Comparison of ENCODE assay signal across 22 cellular contexts in genomic region chr12:20283467-20283866, GRCh38.
A peak's percentile ranks its signal among the peaks of the same experiment; 100 is the strongest.
DNase-seq lines count a peak whose midpoint lies in the region; ATAC-seq and TF ChIP-seq lines count a peak whose summit lies in the region.
"Had no signal": no experiment of that assay in that cellular context is flagged by ENCODE, and none has a peak within 500 bp of the region (broad histone marks: within the 10 kb centered on the region; RNA-seq: fewer than 3 reads in every experiment).

No MANE protein-coding gene starts in this region.

- intact Hi-C loops in CD8-positive, alpha-beta T cell (cut with DNase I, micrococcal nuclease) = no loop called here
- intact Hi-C loops in vagina (cut with DNase I) = no loop called here

- H3K36me3 Mint-ChIP-seq in WTC11 (peaks cover 5% of the 10 kb centered on the region; the same call in 1 of the 2 replicates), endodermal cell (ENCODE audit: low read depth) (no peaks in the 10 kb centered on the region)
- H3K36me3 Mint-ChIP-seq in CD8-positive, alpha-beta T cell = no peaks in the 10 kb centered on the region
- H3K36me3 Mint-ChIP-seq: CD14-positive monocyte had no signal

- H3K27me3 ChIP-seq in endodermal cell (ENCODE audit: control insufficient read depth, insufficient read depth, low read length, poor library complexity, severe bottlenecking) (no peaks in the 10 kb centered on the region), smooth muscle cell (ENCODE audit: low read depth) (no peaks in the 10 kb centered on the region), vagina (no peaks in the 10 kb centered on the region)
- H3K27me3 ChIP-seq in CD8-positive, alpha-beta T cell (ENCODE audit: insufficient read depth, low read length) = no peaks in the 10 kb centered on the region
- H3K27me3 ChIP-seq: BE2C; BLaER1 treated with 17β-estradiol and CSF1 and Interleukin-3, amounts not matched to agents 10 nM and 100 nM had no signal

- H3K36me3 ChIP-seq in endodermal cell (ENCODE audit: control insufficient read depth, insufficient read depth, low read length) = no peaks in the 10 kb centered on the region
- no peaks in the 10 kb centered on the region for H3K36me3 ChIP-seq in smooth muscle cell (ENCODE audit: low read depth)
- H3K36me3 ChIP-seq in CD8-positive, alpha-beta T cell (ENCODE audit: insufficient read depth, low read length) = no peaks in the 10 kb centered on the region
- H3K36me3 ChIP-seq in vagina = no peaks in the 10 kb centered on the region
- H3K36me3 ChIP-seq: BE2C; BLaER1 treated with 17β-estradiol and CSF1 and Interleukin-3, amounts not matched to agents 10 nM and 100 nM had no signal

- H3K9ac ChIP-seq in endodermal cell (ENCODE audit: extremely low read depth, low read length, poor library complexity, severe bottlenecking) = no peak overlapping the region
- no peak overlapping the region for H3K9ac ChIP-seq in smooth muscle cell (ENCODE audit: low read depth)
- H3K9ac ChIP-seq: BLaER1 treated with 17β-estradiol and CSF1 and Interleukin-3, amounts not matched to agents 10 nM and 100 nM had no signal

- ATAC-seq in WTC11 (peak; percentile 66), GM18873 (IDR thresholded peaks at IDR 0.05; ENCODE audit: low FRiP score, unreplicated experiment) (no peak)
- no peak for ATAC-seq in CD8-positive, alpha-beta T cell

- H4K20me1 ChIP-seq in smooth muscle cell (ENCODE audit: low read depth) = no peaks in the 10 kb centered on the region
- H4K20me1 ChIP-seq: BLaER1 treated with 17β-estradiol and CSF1 and Interleukin-3, amounts not matched to agents 10 nM and 100 nM had no signal

- H2AFZ ChIP-seq in smooth muscle cell (ENCODE audit: low read depth) = no peak overlapping the region

- no peak for TF ChIP-seq CTCF in WTC11 (IDR thresholded peaks at IDR 0.05)
- TF ChIP-seq CTCF in endodermal cell (conservative IDR thresholded peaks at IDR 0.05) = no peak
- no peak for TF ChIP-seq CTCF in smooth muscle cell (IDR thresholded peaks at IDR 0.05; ENCODE audit: borderline replicate concordance, insufficient read depth, poor library complexity, severe bottlenecking)
- TF ChIP-seq CTCF in CD8-positive, alpha-beta T cell (IDR thresholded peaks at IDR 0.05) = no peak
- no peak for TF ChIP-seq CTCF in vagina (IDR thresholded peaks at IDR 0.05)

- H3K79me2 ChIP-seq in smooth muscle cell (ENCODE audit: low read depth) = no peaks in the 10 kb centered on the region

- H3K27ac Mint-ChIP-seq in WTC11 (no peak overlapping the region), endodermal cell (peak overlapping the region; percentile 40)
- no peak overlapping the region for H3K27ac Mint-ChIP-seq in CD8-positive, alpha-beta T cell
- H3K27ac Mint-ChIP-seq: CD4-positive, alpha-beta T cell had no signal

- H3K27ac ChIP-seq in endodermal cell (ENCODE audit: low read depth, low read length) (no peak overlapping the region), smooth muscle cell (ENCODE audit: low read depth) (no peak overlapping the region), vagina (no peak overlapping the region)
- H3K27ac ChIP-seq in CD8-positive, alpha-beta T cell (ENCODE audit: low read depth, low read length) = no peak overlapping the region
- H3K27ac ChIP-seq: BLaER1 treated with 17β-estradiol and CSF1 and Interleukin-3, amounts not matched to agents 10 nM and 100 nM had no signal

- H3K9me3 Mint-ChIP-seq in WTC11 = peaks cover 23% of the 10 kb centered on the region
- peaks cover 4% of the 10 kb centered on the region for H3K9me3 Mint-ChIP-seq in endodermal cell
- peaks cover 4% of the 10 kb centered on the region for H3K9me3 Mint-ChIP-seq in CD8-positive, alpha-beta T cell
- H3K9me3 Mint-ChIP-seq: CD4-positive, alpha-beta T cell had no signal

- no peaks in the 10 kb centered on the region for H3F3A ChIP-seq in smooth muscle cell (ENCODE audit: low read depth)

- H3K9me3 ChIP-seq in endodermal cell (ENCODE audit: control insufficient read depth, low read length) (no peaks in the 10 kb centered on the region), smooth muscle cell (replicated peaks; ENCODE audit: low read depth) (no peaks in the 10 kb centered on the region), vagina (no peaks in the 10 kb centered on the region)
- H3K9me3 ChIP-seq in CD8-positive, alpha-beta T cell (ENCODE audit: low read length) = no peaks in the 10 kb centered on the region

- CTCF ChIA-PET in WTC11 (lab: Charles Lee) = no interaction called here
- CTCF ChIA-PET in CD8-positive, alpha-beta T cell (lab: Charles Lee) = no interaction called here

- H3K27me3 Mint-ChIP-seq in WTC11 (ENCODE audit: low read depth) (no peaks in the 10 kb centered on the region), endodermal cell (ENCODE audit: insufficient read depth) (no peaks in the 10 kb centered on the region)
- no peaks in the 10 kb centered on the region for H3K27me3 Mint-ChIP-seq in CD8-positive, alpha-beta T cell (ENCODE audit: low read depth)
- H3K27me3 Mint-ChIP-seq: CD4-positive, alpha-beta T cell had no signal

- H3K4me3 ChIP-seq in endodermal cell (ENCODE audit: low read length) (no peak overlapping the region), smooth muscle cell (no peak overlapping the region), vagina (no peak overlapping the region)
- H3K4me3 ChIP-seq in CD8-positive, alpha-beta T cell (ENCODE audit: low read depth, low read length) = no peak overlapping the region
- H3K4me3 ChIP-seq: BLaER1 treated with 17β-estradiol and CSF1 and Interleukin-3, amounts not matched to agents 10 nM and 100 nM had no signal

- H3K4me2 ChIP-seq in smooth muscle cell = peak overlapping the region; percentile 24
- H3K4me2 ChIP-seq: BLaER1 treated with 17β-estradiol and CSF1 and Interleukin-3, amounts not matched to agents 10 nM and 100 nM had no signal

- WGBS in endodermal cell (ENCODE audit: insufficient coverage in 1 of 2, insufficient read length in 1 of 2), 2 experiments = 91% methylated on average over 1 of the region's 1 CpG; no CpG with 5 or more reads in 1 of the 2 experiments
- 100% methylated on average over 1 of the region's 1 CpG for WGBS in smooth muscle cell (ENCODE audit: low lambda C conversion rate)

- H3K4me1 ChIP-seq in endodermal cell (ENCODE audit: control insufficient read depth, insufficient read depth, low read length) (no peaks in the 10 kb centered on the region), smooth muscle cell (ENCODE audit: low read depth) (no peaks in the 10 kb centered on the region), vagina (no peaks in the 10 kb centered on the region)
- H3K4me1 ChIP-seq in CD8-positive, alpha-beta T cell (ENCODE audit: insufficient read depth, low read length) = no peaks in the 10 kb centered on the region
- H3K4me1 ChIP-seq: BE2C; BLaER1 treated with 17β-estradiol and CSF1 and Interleukin-3, amounts not matched to agents 10 nM and 100 nM had no signal

- H3K4me1 Mint-ChIP-seq in WTC11 (peaks cover 32% of the 10 kb centered on the region), endodermal cell (peaks cover 2% of the 10 kb centered on the region)
- H3K4me1 Mint-ChIP-seq in CD8-positive, alpha-beta T cell (ENCODE audit: low read depth) = no peaks in the 10 kb centered on the region

- no peak for TF ChIP-seq POLR2A in vagina (IDR thresholded peaks at IDR 0.05)

- H3K4me3 Mint-ChIP-seq in WTC11 = no peak overlapping the region
- no peak overlapping the region for H3K4me3 Mint-ChIP-seq in endodermal cell
- H3K4me3 Mint-ChIP-seq in CD8-positive, alpha-beta T cell = no peak overlapping the region
- H3K4me3 Mint-ChIP-seq: CD14-positive monocyte; CD4-positive, alpha-beta T cell had no signal

- POLR2A ChIA-PET in WTC11 (lab: Charles Lee) = no interaction called here
- POLR2A ChIA-PET in CD8-positive, alpha-beta T cell (lab: Charles Lee) = no interaction called here

- DNase-seq in NCI-H69 (lab: John Stamatoyannopoulos, UW) = peak; percentile 1
- no peak for DNase-seq in WTC11 (ENCODE audit: low spot score)
- DNase-seq in endodermal cell = no peak
- DNase-seq in smooth muscle cell (lab: John Stamatoyannopoulos, UW; ENCODE audit: unreplicated experiment) = no peak
- no peak for DNase-seq in CD8-positive, alpha-beta T cell
- DNase-seq in amniotic stem cell (lab: John Stamatoyannopoulos, UW) = no peak
- no peak for DNase-seq in vagina (ENCODE audit: extremely low spot score in 2 of 2)
- DNase-seq: ACHN; AML-193; BE2C; Calu3; CD4-positive, alpha-beta T cell; COR-L47; DMS53; DMS79 treated with DMSO at 0.1 percent for 48 hours; GF-D8; GOT3; H7; HCEC 1CT had no signal

TF ChIP-seq in WTC11, 78 proteins besides CTCF, POLR2A, EP300 and RAD21:
- TF ChIP-seq ZNF121 (CRISPR knock-in tag; IDR thresholded peaks at IDR 0.05) = no peak
- no peak for TF ChIP-seq TP53 (CRISPR knock-in tag; IDR thresholded peaks at IDR 0.05)
- TF ChIP-seq, protein P1, sequence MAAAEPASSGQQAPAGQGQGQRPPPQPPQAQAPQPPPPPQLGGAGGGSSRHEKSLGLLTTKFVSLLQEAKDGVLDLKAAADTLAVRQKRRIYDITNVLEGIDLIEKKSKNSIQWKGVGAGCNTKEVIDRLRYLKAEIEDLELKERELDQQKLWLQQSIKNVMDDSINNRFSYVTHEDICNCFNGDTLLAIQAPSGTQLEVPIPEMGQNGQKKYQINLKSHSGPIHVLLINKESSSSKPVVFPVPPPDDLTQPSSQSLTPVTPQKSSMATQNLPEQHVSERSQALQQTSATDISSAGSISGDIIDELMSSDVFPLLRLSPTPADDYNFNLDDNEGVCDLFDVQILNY (CRISPR knock-in tag; IDR thresholded peaks at IDR 0.05) = no peak
- TF ChIP-seq EMX1 (CRISPR knock-in tag; IDR thresholded peaks at IDR 0.05) = no peak
- no peak for TF ChIP-seq SOX15 (CRISPR knock-in tag; IDR thresholded peaks at IDR 0.05)
- no peak for TF ChIP-seq NFATC4 (CRISPR knock-in tag; IDR thresholded peaks at IDR 0.05)
